32 cellular contexts compared by ENCODE assay signal in the genomic region with DNA sequence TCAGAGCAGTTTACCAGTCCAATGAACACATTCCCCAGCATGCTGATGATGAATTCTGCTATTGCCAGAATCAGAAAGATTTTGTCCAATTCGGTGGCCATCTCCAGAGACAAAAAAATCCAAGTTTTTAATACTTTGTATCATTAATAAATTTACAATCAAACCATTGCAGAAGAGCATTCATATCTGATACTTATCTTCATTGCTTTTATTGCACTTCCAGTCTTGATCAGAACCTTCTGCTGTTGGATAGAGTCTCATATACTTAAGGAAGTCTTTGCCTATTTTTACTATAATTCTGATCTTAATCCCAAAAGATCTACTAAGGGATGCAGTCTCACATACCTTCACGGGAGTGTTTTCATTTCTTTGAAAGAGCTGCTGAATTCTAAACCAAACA. TPM values are rescaled to one million over a fixed set of nuclear protein-coding genes. Genes with fewer than 3 reads are reported as not detected.
"Had no signal": no experiment of that assay in that cellular context is flagged by ENCODE, and none has a peak within 500 bp of the region (broad histone marks: within the 10 kb centered on the region; RNA-seq: fewer than 3 reads in every experiment).

A gene with protein sequence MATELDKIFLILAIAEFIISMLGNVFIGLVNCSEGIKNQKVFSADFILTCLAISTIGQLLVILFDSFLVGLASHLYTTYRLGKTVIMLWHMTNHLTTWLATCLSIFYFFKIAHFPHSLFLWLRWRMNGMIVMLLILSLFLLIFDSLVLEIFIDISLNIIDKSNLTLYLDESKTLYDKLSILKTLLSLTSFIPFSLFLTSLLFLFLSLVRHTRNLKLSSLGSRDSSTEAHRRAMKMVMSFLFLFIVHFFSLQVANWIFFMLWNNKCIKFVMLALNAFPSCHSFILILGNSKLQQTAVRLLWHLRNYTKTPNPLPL (minus strand): TSS at position 101 of the 400 bp plus-strand sequence. CDS start 0 bp downstream, at position 101.

- H3K4me1 ChIP-seq: stomach, suprapubic skin, testis, thyroid gland, tibial artery, tibial nerve, transverse colon, upper lobe of left lung, upper lobe of right lung, uterus, vagina had no signal

- H3K27me3 ChIP-seq: stomach, suprapubic skin, testis, thyroid gland, tibial artery, tibial nerve, transverse colon, upper lobe of left lung, upper lobe of right lung, uterus, vagina had no signal

- H3K27ac Mint-ChIP-seq: stimulated activated effector memory CD8-positive, alpha-beta T cell treated with anti-CD3 and anti-CD28 coated beads, Interleukin-12 subunit alpha, Interleukin-12 subunit beta, amount 100 ng/mL, for 72 hours; stimulated activated memory B cell treated with anti-CD40 and anti-IgM and Interleukin-4, amounts not matched to agents 10 μg/mL and 1 μg/mL and 100 μg/mL, for 72 hours; stimulated activated naive B cell treated with anti-CD40 and anti-IgM and Interleukin-4, amounts not matched to agents 10 μg/mL and 1 μg/mL and 100 μg/mL, for 72 hours; stimulated activated naive CD8-positive, alpha-beta T cell treated with anti-CD3 and anti-CD28 coated beads, Interleukin-15, amount 100 ng/mL, for 72 hours; stimulated activated naive CD8-positive, alpha-beta T cell treated with anti-CD3 and anti-CD28 coated beads, Interleukin-15, Interleukin-2, amounts not matched to agents 100 ng/mL and 50 ng/mL, for 24 hours; type B pancreatic cell had no signal

- H3K9me3 ChIP-seq: stomach, suprapubic skin, testis, thoracic aorta, thyroid gland, tibial artery, tibial nerve, transverse colon, upper lobe of left lung, upper lobe of right lung, uterus, vagina had no signal

- H3K27me3 Mint-ChIP-seq: stimulated activated memory B cell treated with anti-CD40 and anti-IgM and Interleukin-4, amounts not matched to agents 10 μg/mL and 1 μg/mL and 100 μg/mL, for 72 hours; stimulated activated naive B cell treated with anti-CD40 and anti-IgM and Interleukin-4, amounts not matched to agents 10 μg/mL and 1 μg/mL and 100 μg/mL, for 72 hours; stimulated activated naive CD8-positive, alpha-beta T cell treated with anti-CD3 and anti-CD28 coated beads, Interleukin-15, amount 100 ng/mL, for 72 hours; stimulated activated naive CD8-positive, alpha-beta T cell treated with anti-CD3 and anti-CD28 coated beads, Interleukin-15, Interleukin-2, amounts not matched to agents 100 ng/mL and 50 ng/mL, for 24 hours had no signal

- H3K4me3 ChIP-seq: stomach, suprapubic skin, testis, thoracic aorta, thyroid gland, tibial artery, tibial nerve, transverse colon, upper lobe of left lung, upper lobe of right lung, uterus, vagina had no signal

- ATAC-seq: stimulated activated effector memory CD8-positive, alpha-beta T cell treated with anti-CD3 and anti-CD28 coated beads, Interleukin-12 subunit alpha, Interleukin-12 subunit beta, amount 100 ng/mL, for 72 hours; stimulated activated memory B cell treated with anti-CD40 and anti-IgM and Interleukin-4, amounts not matched to agents 10 μg/mL and 1 μg/mL and 100 μg/mL, for 72 hours; stimulated activated naive B cell treated with anti-CD40 and anti-IgM and Interleukin-4, amounts not matched to agents 10 μg/mL and 1 μg/mL and 100 μg/mL, for 72 hours; stimulated activated naive CD8-positive, alpha-beta T cell treated with anti-CD3 and anti-CD28 coated beads, Interleukin-15, amount 100 ng/mL, for 72 hours; stimulated activated naive CD8-positive, alpha-beta T cell treated with anti-CD3 and anti-CD28 coated beads, Interleukin-15, Interleukin-2, amounts not matched to agents 100 U/mL and 50 U/mL, for 24 hours; upper lobe of right lung had no signal

- H3K4me1 Mint-ChIP-seq: stimulated activated effector memory CD8-positive, alpha-beta T cell treated with anti-CD3 and anti-CD28 coated beads, Interleukin-12 subunit alpha, Interleukin-12 subunit beta, amount 100 ng/mL, for 72 hours; stimulated activated memory B cell treated with anti-CD40 and anti-IgM and Interleukin-4, amounts not matched to agents 10 μg/mL and 1 μg/mL and 100 μg/mL, for 72 hours had no signal

- DNase-seq: stimulated activated CD4-positive, alpha-beta T cell treated with anti-CD3 and anti-CD28 coated beads, Interleukin-2, amount 100 ng/mL, for 48 hours; stimulated activated CD4-positive, alpha-beta T cell treated with anti-CD3 and anti-CD28 coated beads, Interleukin-4, amount 100 ng/mL, for 1 hour; stimulated activated CD4-positive, alpha-beta T cell treated with anti-CD3 and anti-CD28 coated beads, Interleukin-4, amount 100 ng/mL, for 24 hours; stimulated activated CD4-positive, alpha-beta T cell treated with anti-CD3 and anti-CD28 coated beads, Interleukin-4, amount 100 ng/mL, for 4 hours; stimulated activated CD8-positive, alpha-beta memory T cell treated with anti-CD3 and anti-CD28 coated beads, Interleukin-4, amount 100 ng/mL, for 48 hours; stimulated activated naive B cell treated with anti-CD40 and anti-IgM and Interleukin-4, amounts not matched to agents 10 μg/mL and 1 μg/mL and 100 μg/mL, for 72 hours; stimulated activated naive CD4-positive, alpha-beta T cell; stimulated activated naive CD4-positive, alpha-beta T cell treated with Interleukin-2 at 50 U/mL for 16 hours; stimulated activated naive CD8-positive, alpha-beta T cell treated with anti-CD3 and anti-CD28 coated beads, Interleukin-15, amount 100 ng/mL, for 72 hours; stimulated activated naive CD8-positive, alpha-beta T cell treated with anti-CD3 and anti-CD28 coated beads, Interleukin-15, Interleukin-2, amounts not matched to agents 100 U/mL and 50 U/mL, for 24 hours; stomach; substantia nigra; testis; thyroid gland; tibial artery; transverse colon; trophoblast cell; upper lobe of left lung; upper lobe of right lung; uterus had no signal

- H3K4me3 Mint-ChIP-seq: stimulated activated effector memory CD8-positive, alpha-beta T cell treated with anti-CD3 and anti-CD28 coated beads, Interleukin-12 subunit alpha, Interleukin-12 subunit beta, amount 100 ng/mL, for 72 hours; stimulated activated memory B cell treated with anti-CD40 and anti-IgM and Interleukin-4, amounts not matched to agents 10 μg/mL and 1 μg/mL and 100 μg/mL, for 72 hours; stimulated activated naive B cell treated with anti-CD40 and anti-IgM and Interleukin-4, amounts not matched to agents 10 μg/mL and 1 μg/mL and 100 μg/mL, for 72 hours; stimulated activated naive CD8-positive, alpha-beta T cell treated with anti-CD3 and anti-CD28 coated beads, Interleukin-15, amount 100 ng/mL, for 72 hours; stimulated activated naive CD8-positive, alpha-beta T cell treated with anti-CD3 and anti-CD28 coated beads, Interleukin-15, Interleukin-2, amounts not matched to agents 100 ng/mL and 50 ng/mL, for 24 hours; type B pancreatic cell had no signal

- H3K36me3 ChIP-seq: stomach, suprapubic skin, thoracic aorta, thyroid gland, tibial artery, tibial nerve, transverse colon, upper lobe of left lung, upper lobe of right lung, uterus, vagina had no signal

- H3K27ac ChIP-seq: stomach, suprapubic skin, testis, thoracic aorta, thyroid gland, tibial artery, tibial nerve, transverse colon, upper lobe of left lung, upper lobe of right lung, uterus, vagina had no signal

- H3K36me3 Mint-ChIP-seq: stimulated activated effector memory CD8-positive, alpha-beta T cell treated with anti-CD3 and anti-CD28 coated beads, Interleukin-12 subunit alpha, Interleukin-12 subunit beta, amount 100 ng/mL, for 72 hours; type B pancreatic cell had no signal

- H3K9me3 Mint-ChIP-seq: stimulated activated effector memory CD8-positive, alpha-beta T cell treated with anti-CD3 and anti-CD28 coated beads, Interleukin-12 subunit alpha, Interleukin-12 subunit beta, amount 100 ng/mL, for 72 hours; stimulated activated memory B cell treated with anti-CD40 and anti-IgM and Interleukin-4, amounts not matched to agents 10 μg/mL and 1 μg/mL and 100 μg/mL, for 72 hours; stimulated activated naive B cell treated with anti-CD40 and anti-IgM and Interleukin-4, amounts not matched to agents 10 μg/mL and 1 μg/mL and 100 μg/mL, for 72 hours; stimulated activated naive CD8-positive, alpha-beta T cell treated with anti-CD3 and anti-CD28 coated beads, Interleukin-15, amount 100 ng/mL, for 72 hours; stimulated activated naive CD8-positive, alpha-beta T cell treated with anti-CD3 and anti-CD28 coated beads, Interleukin-15, Interleukin-2, amounts not matched to agents 100 ng/mL and 50 ng/mL, for 24 hours; type B pancreatic cell had no signal

RNA-seq across cellular contexts. Expression of the gene that starts here (rescaled TPM):
- total RNA-seq: stomach, subcutaneous adipose tissue, suprapubic skin, temporal lobe, thoracic aorta, thyroid gland, tibial nerve, transverse colon, upper lobe of left lung, upper lobe of right lung, ureter, urinary bladder, uterus, vagina had no signal
- polyA plus RNA-seq: stomach, urinary bladder had no signal
